ENCODE assay signal across 16 cellular contexts in genomic region chr9:112555091-112555643, GRCh38.
"Had no signal": no experiment of that assay in that cellular context is flagged by ENCODE, and none has a peak within 500 bp of the region (broad histone marks: within the 10 kb centered on the region; RNA-seq: fewer than 3 reads in every experiment).

No MANE protein-coding gene starts in this region.

- H3K4me2 ChIP-seq: SK-N-SH had no signal

- DNase-seq: activated CD4-positive, alpha-beta T cell treated with anti-CD3 and anti-CD28 coated beads for 1 hour; activated CD4-positive, alpha-beta T cell treated with anti-CD3 and anti-CD28 coated beads, Interleukin-2, amount 50 U/mL, for 48 hours; activated naive CD4-positive, alpha-beta T cell treated with Interleukin-2 at 50 U/mL for 16 hours; left colon; lower lobe of right lung; psoas muscle; sigmoid colon; SK-N-SH; stimulated activated CD4-positive, alpha-beta T cell treated with anti-CD3 and anti-CD28 coated beads, Interleukin-12 subunit alpha, Interleukin-12 subunit beta, amount 100 ng/mL, for 4 hours; stimulated activated CD4-positive, alpha-beta T cell treated with anti-CD3 and anti-CD28 coated beads, Interleukin-2, amount 100 ng/mL, for 24 hours; T-helper 1 cell; T1000; thyroid gland had no signal

- H3K27ac ChIP-seq: ascending aorta, esophagus muscularis mucosa, lower lobe of right lung, psoas muscle, sigmoid colon, thyroid gland had no signal

- H3K4me3 ChIP-seq: ascending aorta, esophagus muscularis mucosa, lower lobe of right lung, psoas muscle, sigmoid colon, thyroid gland had no signal

- H3K36me3 ChIP-seq: ascending aorta, esophagus muscularis mucosa, lower lobe of right lung, sigmoid colon, thyroid gland had no signal

- ATAC-seq: lower lobe of right lung; psoas muscle; stimulated activated effector memory CD8-positive, alpha-beta T cell treated with anti-CD3 and anti-CD28 coated beads, Interleukin-12 subunit alpha, Interleukin-12 subunit beta, amount 100 ng/mL, for 72 hours had no signal

- H3K9ac ChIP-seq: SK-N-SH had no signal

- H3K27me3 ChIP-seq: ascending aorta, esophagus muscularis mucosa, sigmoid colon, thyroid gland had no signal

- H3K4me1 ChIP-seq: lower lobe of right lung, thyroid gland had no signal

- H3K9me3 ChIP-seq: ascending aorta, esophagus muscularis mucosa, lower lobe of right lung, psoas muscle, sigmoid colon, SK-N-SH, thyroid gland had no signal
